ENCODE assay signal across 8 cellular contexts in genomic region chrX:106619797-106620196, GRCh38. TPM values are rescaled to one million over a fixed set of nuclear protein-coding genes. Genes with fewer than 3 reads are reported as not detected.
DNase-seq lines count a peak whose midpoint lies in the region; TF ChIP-seq lines count a peak whose summit lies in the region.

No MANE protein-coding gene starts in this region.

- H3K4me3 Mint-ChIP-seq in H9, result no peak overlapping the region

- H3K79me2 ChIP-seq in H9 (ENCODE audit: insufficient read depth, low read length), result no peaks in the 10 kb centered on the region

- TF ChIP-seq CTCF in BE2C (IDR thresholded peaks at IDR 0.05; ENCODE audit: low read depth, low read length) (peak; percentile 33), H9 (conservative IDR thresholded peaks at IDR 0.05) (peak; percentile 58)

- no peak overlapping the region for H3K14ac ChIP-seq in H9 (ENCODE audit: insufficient read depth, low read length)

- H3K9me3 Mint-ChIP-seq in H9, result peaks cover 0 to 46% of the 10 kb centered on the region in 2 experiments; a peak in 2 of 5 replicates

- H3K4me2 ChIP-seq in H9 (ENCODE audit: insufficient read depth, insufficient read length, low read length), result no peak overlapping the region

- H3K9ac ChIP-seq in H9 (ENCODE audit: extremely low read depth, insufficient read length, low read length), result no peak overlapping the region

- no peak overlapping the region for H2AK5ac ChIP-seq in H9 (ENCODE audit: insufficient read length, low read length)

- no peak overlapping the region for H2BK20ac ChIP-seq in H9 (ENCODE audit: low read depth, low read length, poor library complexity, severe bottlenecking)

- no peak overlapping the region for H3K18ac ChIP-seq in H9 (ENCODE audit: insufficient read length, low read depth, low read length)

- no peaks in the 10 kb centered on the region for H3K27me3 Mint-ChIP-seq in H9 (ENCODE audit: low read depth)

- no peak overlapping the region for H3K27ac ChIP-seq in H9 (ENCODE audit: insufficient read length, low read depth, low read length)

- H3K23ac ChIP-seq in H9 (ENCODE audit: insufficient read length, low read depth, low read length), result no peak overlapping the region

- H2BK15ac ChIP-seq in H9 (ENCODE audit: low read depth, low read length), result no peak overlapping the region

- no peak overlapping the region for H2BK12ac ChIP-seq in H9 (ENCODE audit: insufficient read length, low read depth, low read length)

- no peaks in the 10 kb centered on the region for H3K23me2 ChIP-seq in H9 (ENCODE audit: insufficient read length, low read depth, low read length, poor library complexity, severe bottlenecking)

- H2BK120ac ChIP-seq in H9 (ENCODE audit: low read depth, low read length, poor library complexity, severe bottlenecking), result no peak overlapping the region

- no peaks in the 10 kb centered on the region for H3K36me3 ChIP-seq in BE2C

- H3K27ac Mint-ChIP-seq in H9, result no peak overlapping the region

- H4K20me1 ChIP-seq in H9 (ENCODE audit: control insufficient read depth, insufficient read depth, insufficient read length), result no peaks in the 10 kb centered on the region

- H3K4me1 Mint-ChIP-seq in H9, result peaks cover 0 to 9% of the 10 kb centered on the region in 2 experiments; a peak in 2 of 4 replicates

- H3K79me1 ChIP-seq in H9 (ENCODE audit: insufficient read depth, low read depth, low read length, poor library complexity, severe bottlenecking), result no peaks in the 10 kb centered on the region

- no peak overlapping the region for H3T11ph ChIP-seq in H9 (ENCODE audit: low read length)

- no peak overlapping the region for H3K56ac ChIP-seq in H9 (ENCODE audit: insufficient read length, low read depth, low read length)

- H3K9me3 ChIP-seq in BE2C, result no peaks in the 10 kb centered on the region
- no peaks in the 10 kb centered on the region for H3K9me3 ChIP-seq in H9 (ENCODE audit: control insufficient read depth, low read depth, low read length)

- H3K27me3 ChIP-seq in BE2C, result no peaks in the 10 kb centered on the region
- no peaks in the 10 kb centered on the region for H3K27me3 ChIP-seq in H9 (ENCODE audit: insufficient read depth, low read length)

- no peak overlapping the region for H4K8ac ChIP-seq in H9 (replicated peaks; ENCODE audit: insufficient read length, low read depth, low read length)

- no peaks in the 10 kb centered on the region; a peak in 1 of 7 replicates for H3K36me3 Mint-ChIP-seq in H9 (ENCODE audit: insufficient read depth in 1 of 3, low read depth in 3 of 3)

- H3K4ac ChIP-seq in H9 (ENCODE audit: low read depth, low read length), result no peak overlapping the region

- H3K4me1 ChIP-seq in BE2C (no peaks in the 10 kb centered on the region), H9 (ENCODE audit: insufficient read depth, low read length) (no peaks in the 10 kb centered on the region)

- no peak overlapping the region for H2AFZ ChIP-seq in H9 (ENCODE audit: low read length)

- H4K91ac ChIP-seq in H9 (ENCODE audit: insufficient read length, low read depth, low read length), result no peak overlapping the region

- H2BK5ac ChIP-seq in H9 (ENCODE audit: insufficient read length, low read length), result no peak overlapping the region

- no peak overlapping the region for H4K5ac ChIP-seq in H9 (ENCODE audit: insufficient read length, low read depth, low read length)

- DNase-seq in BE2C (no peak), H9 (no peak), SW480 (ENCODE audit: low spot score) (peak; percentile 5), left kidney (ENCODE audit: low read depth, low spot score) (peak; percentile 4), DMS79 treated with DMSO at 0.1 percent for 48 hours (lab: John Stamatoyannopoulos, UW) (no peak), COR-L47 (lab: John Stamatoyannopoulos, UW) (no peak), SKM-1 (lab: John Stamatoyannopoulos, UW; ENCODE audit: unreplicated experiment) (no peak)
- no peak for DNase-seq in stimulated activated CD4-positive, alpha-beta T cell treated with anti-CD3 and anti-CD28 coated beads, Interleukin-4, amount 100 ng/mL, for 4 hours

- WGBS in H9 (ENCODE audit: extremely low coverage, insufficient read length, low lambda C conversion rate), result no CpG with 5 or more reads among the region's 3 CpGs

- no peak overlapping the region for H3K4me3 ChIP-seq in BE2C (ENCODE audit: low read depth, low read length)

RNA-seq across cellular contexts. Expression of gene RADX, which starts 8.0 kb away (rescaled TPM):
- polyA plus RNA-seq in BE2C (2012; ENCODE audit: insufficient read depth, insufficient read length, low read depth), result 0.83 TPM
- 1.5 and 1.6 TPM in 2 replicates for total RNA-seq in H9 (2021)

Comparison
In these comparisons a context has a peak if more than half of its experiments do, and no peak if none do; other contexts are left out.
1. DNase-seq: peak in SW480 (single experiment) and left kidney (single experiment); none in BE2C (single experiment), H9 (single experiment), DMS79 treated with DMSO at 0.1 percent for 48 hours (single experiment), COR-L47 (single experiment), SKM-1 (single experiment) and stimulated activated CD4-positive, alpha-beta T cell treated with anti-CD3 and anti-CD28 coated beads, Interleukin-4, amount 100 ng/mL, for 4 hours (0 of 2).